In genomic region chr7:99918959-99919813, GRCh38 we compare ENCODE assay signal across 8 cellular contexts. TPM values are rescaled to one million over a fixed set of nuclear protein-coding genes. Genes with fewer than 3 reads are reported as not detected.
DNase-seq lines count a peak whose midpoint lies in the region; ATAC-seq and TF ChIP-seq lines count a peak whose summit lies in the region.

TRIM4 (minus strand) TSS chr7:99919530; CDS start chr7:99919401, 129 bp downstream.

- peak within 1 kb of the TSS; percentile 93 to 96 for H3K27ac ChIP-seq in ascending aorta
- peak within 1 kb of the TSS; percentile 97 to 99 (median 98) for H3K27ac ChIP-seq in sigmoid colon

- peaks cover 19 to 26% of the 10 kb centered on the region in 2 donors for H3K4me1 ChIP-seq in ascending aorta
- peaks cover 0 to 44% (median 41%) of the 10 kb centered on the region in 4 donors for H3K4me1 ChIP-seq in sigmoid colon

- peak; percentile 86 for TF ChIP-seq POLR2A in sigmoid colon (IDR thresholded peaks at IDR 0.05)

- peak within 1 kb of the TSS; percentile 87 to 94 for H3K4me3 ChIP-seq in ascending aorta
- H3K4me3 ChIP-seq in sigmoid colon: peak within 1 kb of the TSS; percentile 89 to 99 (median 94)

- peak; percentile 95 for ATAC-seq in GM18498 (IDR thresholded peaks at IDR 0.05; ENCODE audit: unreplicated experiment)
- peak; percentile 99 for ATAC-seq in HG02885 (IDR thresholded peaks at IDR 0.05; ENCODE audit: poor library complexity, unreplicated experiment)

- intact Hi-C loops in ascending aorta (cut with DNase I): loop anchor here (2.0 to 10.0 kb wide), 5 partner anchors 58 to 1326 kb away; partner anchors contain the start of genes FIS1, ZNF3, ZNF655 and ZSCAN25
- intact Hi-C loops in sigmoid colon (cut with DNase I): loop anchor here (5.0 to 10.0 kb wide), 2 partner anchors 166 to 208 kb away; partner anchors contain the start of genes COPS6, MBLAC1 and ZNF3

- H3K27ac Mint-ChIP-seq in T-helper 2 cell treated with Interferon-gamma antibody and Interleukin-4, amounts not matched to agents 5 μg/mL and 100 μg/mL, for 36 hours: peak within 1 kb of the TSS; percentile 93

- peaks cover 28% of the 10 kb centered on the region for H3K36me3 Mint-ChIP-seq in T-helper 2 cell treated with Interferon-gamma antibody and Interleukin-4, amounts not matched to agents 5 μg/mL and 100 μg/mL, for 36 hours (ENCODE audit: low read depth)

- peaks cover 0 to 7% of the 10 kb centered on the region in 2 donors for H3K36me3 ChIP-seq in ascending aorta
- H3K36me3 ChIP-seq in sigmoid colon: peaks cover 0 to 21% (median 4%) of the 10 kb centered on the region in 4 donors

- WGBS in sigmoid colon, 2 donors: 1% methylated on average over 81 of the region's 81 CpGs

- H3K4me1 Mint-ChIP-seq in T-helper 2 cell treated with Interferon-gamma antibody and Interleukin-4, amounts not matched to agents 5 μg/mL and 100 μg/mL, for 36 hours (ENCODE audit: low read depth): peaks cover 24% of the 10 kb centered on the region

- DNase-seq in NCI-H1694 (lab: John Stamatoyannopoulos, UW) (peak; percentile 47), ascending aorta (ENCODE audit: low spot score in 2 of 2) (peak; percentile 79 to 96), hepatic stellate cell (ENCODE audit: low spot score) (peak; percentile 89), sigmoid colon (peak; percentile 97), cortex of kidney (lab: John Stamatoyannopoulos, UW) (no peak)
- peak; percentile 94 for DNase-seq in T-helper 2 cell treated with Interferon-gamma antibody and Interleukin-4, amounts not matched to agents 5 μg/mL and 100 μg/mL, for 36 hours (ENCODE audit: low spot score)

- no peaks in the 10 kb centered on the region for H3K9me3 ChIP-seq in ascending aorta
- no peaks in the 10 kb centered on the region for H3K9me3 ChIP-seq in sigmoid colon

- H3K9me3 Mint-ChIP-seq in T-helper 2 cell treated with Interferon-gamma antibody and Interleukin-4, amounts not matched to agents 5 μg/mL and 100 μg/mL, for 36 hours: no peaks in the 10 kb centered on the region

- peak in 1 of 4 donors; percentile 50 for TF ChIP-seq EP300 in sigmoid colon (IDR thresholded peaks at IDR 0.05)

- H3K27me3 ChIP-seq in ascending aorta (no peaks in the 10 kb centered on the region), sigmoid colon (no peaks in the 10 kb centered on the region)

- peak within 1 kb of the TSS; percentile 97 for H3K4me3 Mint-ChIP-seq in T-helper 2 cell treated with Interferon-gamma antibody and Interleukin-4, amounts not matched to agents 5 μg/mL and 100 μg/mL, for 36 hours

- no peaks in the 10 kb centered on the region for H3K27me3 Mint-ChIP-seq in T-helper 2 cell treated with Interferon-gamma antibody and Interleukin-4, amounts not matched to agents 5 μg/mL and 100 μg/mL, for 36 hours (ENCODE audit: low read depth)

- peak in 2 of 3 experiments; percentile 28 to 40 for TF ChIP-seq CTCF in ascending aorta (IDR thresholded peaks at IDR 0.05)
- peak in 2 of 4 experiments; percentile 6 to 23 for TF ChIP-seq CTCF in sigmoid colon (IDR thresholded peaks at IDR 0.05)

RNA-seq across cellular contexts. Expression of gene TRIM4, which starts in this region (rescaled TPM):
- total RNA-seq in ascending aorta (12.7 TPM), sigmoid colon (10 to 100 TPM; 21.9 to 33.2 (median 29.6) TPM)
- 10 to 100 TPM; 12.5 to 18.0 (median 17.4) TPM for polyA plus RNA-seq in sigmoid colon
